ENCODE assay signal across 9 cellular contexts in the genomic region with DNA sequence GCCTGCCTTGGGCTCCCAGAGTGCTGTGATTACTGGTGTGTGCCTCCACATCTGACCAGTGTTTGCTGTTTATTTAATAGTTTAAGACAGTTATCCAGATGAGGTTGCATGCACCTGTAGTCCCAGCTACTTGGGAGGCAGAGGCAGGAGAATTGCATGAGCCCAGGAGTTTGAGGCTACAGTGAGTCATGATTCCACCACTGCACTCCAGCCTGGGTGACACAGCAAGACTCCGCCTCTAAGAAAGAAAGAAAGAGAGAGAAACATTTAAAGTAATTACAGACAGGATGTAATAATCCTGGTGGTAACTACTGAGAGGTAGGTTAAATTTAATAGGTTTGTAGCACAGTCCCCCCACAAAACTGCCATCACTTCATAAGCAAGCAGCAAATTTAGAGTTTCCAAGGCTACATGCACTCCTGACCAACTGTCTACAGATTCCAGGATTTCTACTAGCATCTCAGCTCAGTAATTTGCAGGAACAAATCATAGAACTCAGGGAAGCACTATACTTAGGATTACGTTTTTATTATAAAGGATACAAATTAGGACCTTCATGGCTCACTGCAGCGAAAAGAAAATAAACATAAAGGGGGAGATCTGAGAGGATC.
DNase-seq lines count a peak whose midpoint lies in the region; ATAC-seq, FAIRE-seq and TF ChIP-seq lines count a peak whose summit lies in the region.
"Had no signal": no experiment of that assay in that cellular context is flagged by ENCODE, and none has a peak within 500 bp of the region (broad histone marks: within the 10 kb centered on the region; RNA-seq: fewer than 3 reads in every experiment).

No MANE protein-coding gene starts in this region.

- peak overlapping the region; percentile 96 for H3K27ac ChIP-seq in RWPE2 (ENCODE audit: poor library complexity, severe bottlenecking)
- H3K27ac ChIP-seq in small intestine (ENCODE audit: low read depth in 1 of 2, low read length in 1 of 2): peak overlapping the region; percentile 70 to 87

- H3K4me1 ChIP-seq in RWPE2 (ENCODE audit: insufficient read depth, poor library complexity, severe bottlenecking) (peaks cover 23% of the 10 kb centered on the region), small intestine (ENCODE audit: control insufficient read depth in 2 of 2, insufficient read depth in 1 of 2, low read depth in 1 of 2, low read length in 1 of 2) (peaks cover 2 to 5% of the 10 kb centered on the region in 2 donors)

- TF ChIP-seq CTCF in RWPE2 (IDR thresholded peaks at IDR 0.05; ENCODE audit: poor library complexity, severe bottlenecking) (no peak), epithelial cell of proximal tubule (conservative IDR thresholded peaks at IDR 0.05; ENCODE audit: low read depth, low read length) (no peak)

- H3K4me3 ChIP-seq in RWPE2 (ENCODE audit: severe bottlenecking): no peak overlapping the region
- no peak overlapping the region for H3K4me3 ChIP-seq in epithelial cell of proximal tubule (ENCODE audit: low read depth, low read length)
- no peak overlapping the region for H3K4me3 ChIP-seq in small intestine (ENCODE audit: low read depth in 1 of 2, low read length in 2 of 2)

- WGBS in small intestine, 3 donors: 73 to 90% (median 81%) methylated on average over 3 of the region's 3 CpGs

- ATAC-seq in RWPE2 (ENCODE audit: low read depth): peak; percentile 76
- no peak for ATAC-seq in HG03095 (IDR thresholded peaks at IDR 0.05; ENCODE audit: unreplicated experiment)
- no peak for ATAC-seq in GM21786 (IDR thresholded peaks at IDR 0.05; ENCODE audit: unreplicated experiment)

- H3K9me3 ChIP-seq in RWPE2 (ENCODE audit: severe bottlenecking) (no peaks in the 10 kb centered on the region), small intestine (ENCODE audit: control insufficient read depth, low read depth) (no peaks in the 10 kb centered on the region)

- DNase-seq in NK-92 treated with Interleukin-12 subunit alpha and Interleukin-12 subunit beta, amount 100 ng/mL, for 24 hours (lab: John Stamatoyannopoulos, UW): peak; percentile 19
- DNase-seq in NK-92 (lab: John Stamatoyannopoulos, UW; ENCODE audit: unreplicated experiment): no peak
- DNase-seq in RWPE2 (ENCODE audit: low spot score): no peak
- peak; percentile 31 for DNase-seq in epithelial cell of proximal tubule (ENCODE audit: low read depth)
- peak; percentile 75 for DNase-seq in small intestine
- no peak for DNase-seq in NCI-H2029 (lab: John Stamatoyannopoulos, UW)

- FAIRE-seq in small intestine (lab: Jason Lieb, UNC): no peak
- FAIRE-seq: A204.1 had no signal

- H3K36me3 ChIP-seq in RWPE2 (ENCODE audit: low read depth) (peaks cover 49% of the 10 kb centered on the region), small intestine (ENCODE audit: control insufficient read depth in 2 of 2, insufficient read depth in 2 of 2, low read length in 2 of 2) (peaks cover 0 to 9% of the 10 kb centered on the region in 2 donors)

- H3K27me3 ChIP-seq in RWPE2 (ENCODE audit: insufficient read depth, poor library complexity, severe bottlenecking) (no peaks in the 10 kb centered on the region), small intestine (ENCODE audit: control insufficient read depth in 2 of 2, insufficient read depth in 2 of 2, low read length in 2 of 2) (no peaks in the 10 kb centered on the region)

Comparison
In these comparisons a context has a peak if more than half of its experiments do, and no peak if none do; other contexts are left out.
1. DNase-seq: peak in NK-92 treated with Interleukin-12 subunit alpha and Interleukin-12 subunit beta, amount 100 ng/mL, for 24 hours (single experiment), epithelial cell of proximal tubule (single experiment) and small intestine (single experiment); none in NK-92 (single experiment), RWPE2 (single experiment) and NCI-H2029 (single experiment).